Comparison of ENCODE assay signal across 10 cellular contexts in the genomic region with DNA sequence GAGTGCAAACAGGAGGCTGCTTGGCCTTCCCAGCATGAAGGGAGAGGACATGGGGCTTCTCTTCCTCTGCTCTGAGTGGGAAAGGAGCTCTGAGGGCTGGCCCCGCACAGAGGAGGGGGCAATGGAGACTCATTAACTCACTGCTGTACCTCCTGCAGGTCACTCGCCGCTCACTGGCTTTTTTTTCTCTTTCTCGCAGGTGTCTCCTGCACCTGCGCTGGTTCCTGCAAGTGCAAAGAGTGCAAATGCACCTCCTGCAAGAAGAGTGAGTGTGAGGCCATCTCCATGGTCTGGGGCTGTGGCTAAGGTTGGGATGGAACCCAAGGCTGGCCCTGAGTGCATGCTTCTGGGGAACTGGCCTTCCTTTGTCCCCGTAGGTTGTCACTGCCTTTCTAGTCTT. TPM values are rescaled to one million over a fixed set of nuclear protein-coding genes. Genes with fewer than 3 reads are reported as not detected.
A peak's percentile ranks its signal among the peaks of the same experiment; 100 is the strongest.
DNase-seq lines count a peak whose midpoint lies in the region; ATAC-seq, FAIRE-seq and TF ChIP-seq lines count a peak whose summit lies in the region.
"Had no signal": no experiment of that assay in that cellular context is flagged by ENCODE, and none has a peak within 500 bp of the region (broad histone marks: within the 10 kb centered on the region; RNA-seq: fewer than 3 reads in every experiment).

No MANE protein-coding gene starts in this region.

- H3K9me3 ChIP-seq in kidney (ENCODE audit: control insufficient read depth in 1 of 2, low read length in 2 of 2), result no peaks in the 10 kb centered on the region

- H3K4me3 Mint-ChIP-seq in T-helper 1 cell treated with Interleukin-12 subunit alpha and Interleukin-12 subunit beta and Interleukin-4 antibody, amounts not matched to agents 30 μg/mL and 1 μg/mL, for 36 hours, result peak overlapping the region; percentile 95
- H3K4me3 Mint-ChIP-seq in activated T-helper 1 cell treated with anti-CD3 and anti-CD28 coated beads, Interleukin-12 subunit alpha, Interleukin-12 subunit beta, Interleukin-2, Interleukin-4 antibody, amounts not matched to agents 30 ng/mL and 10 ng/mL and 1 ng/mL, durations not matched to agents 14 hours and 24 hours and 36 hours, result peak overlapping the region; percentile 98
- peak overlapping the region; percentile 89 for H3K4me3 Mint-ChIP-seq in stimulated activated memory B cell treated with anti-CD40 and anti-IgM and Interleukin-4, amounts not matched to agents 10 μg/mL and 1 μg/mL and 100 μg/mL, for 72 hours

- H3K9me3 Mint-ChIP-seq in T-helper 1 cell treated with Interleukin-12 subunit alpha and Interleukin-12 subunit beta and Interleukin-4 antibody, amounts not matched to agents 30 μg/mL and 1 μg/mL, for 36 hours, result no peaks in the 10 kb centered on the region
- no peaks in the 10 kb centered on the region for H3K9me3 Mint-ChIP-seq in activated T-helper 1 cell treated with anti-CD3 and anti-CD28 coated beads, Interleukin-12 subunit alpha, Interleukin-12 subunit beta, Interleukin-2, Interleukin-4 antibody, amounts not matched to agents 30 ng/mL and 10 ng/mL and 1 ng/mL, durations not matched to agents 14 hours and 24 hours and 36 hours
- H3K9me3 Mint-ChIP-seq in stimulated activated memory B cell treated with anti-CD40 and anti-IgM and Interleukin-4, amounts not matched to agents 10 μg/mL and 1 μg/mL and 100 μg/mL, for 72 hours, result no peaks in the 10 kb centered on the region

- peak overlapping the region; percentile 88 for H3K27ac Mint-ChIP-seq in T-helper 1 cell treated with Interleukin-12 subunit alpha and Interleukin-12 subunit beta and Interleukin-4 antibody, amounts not matched to agents 30 μg/mL and 1 μg/mL, for 36 hours
- H3K27ac Mint-ChIP-seq in activated T-helper 1 cell treated with anti-CD3 and anti-CD28 coated beads, Interleukin-12 subunit alpha, Interleukin-12 subunit beta, Interleukin-2, Interleukin-4 antibody, amounts not matched to agents 30 ng/mL and 10 ng/mL and 1 ng/mL, durations not matched to agents 14 hours and 24 hours and 36 hours, result no peak overlapping the region
- H3K27ac Mint-ChIP-seq in stimulated activated memory B cell treated with anti-CD40 and anti-IgM and Interleukin-4, amounts not matched to agents 10 μg/mL and 1 μg/mL and 100 μg/mL, for 72 hours, result no peak overlapping the region

- H3K36me3 ChIP-seq in kidney (ENCODE audit: control insufficient read depth in 1 of 2, insufficient read depth in 2 of 2, low read length in 2 of 2), result no peaks in the 10 kb centered on the region

- DNase-seq in T-helper 1 cell (no peak), kidney (no peak), EL (no peak), T1000 (lab: John Stamatoyannopoulos, UW) (no peak)
- no peak for DNase-seq in activated T-helper 1 cell treated with anti-CD3 and anti-CD28 coated beads, Interleukin-12 subunit alpha, Interleukin-12 subunit beta, Interleukin-2, Interleukin-4 antibody, amounts not matched to agents 30 ng/mL and 10 ng/mL and 1 ng/mL, durations not matched to agents 14 hours and 24 hours and 36 hours (ENCODE audit: low spot score)

- peak overlapping the region; percentile 64 to 66 for H3K9ac ChIP-seq in kidney (ENCODE audit: low read length in 2 of 2)

- H3K27ac ChIP-seq in kidney (ENCODE audit: low read depth in 2 of 2, low read length in 2 of 2), result peak overlapping the region in 1 of 2 donors; percentile 47

- H3K4me1 Mint-ChIP-seq in T-helper 1 cell treated with Interleukin-12 subunit alpha and Interleukin-12 subunit beta and Interleukin-4 antibody, amounts not matched to agents 30 μg/mL and 1 μg/mL, for 36 hours (ENCODE audit: low read depth), result peaks cover 22% of the 10 kb centered on the region
- H3K4me1 Mint-ChIP-seq in activated T-helper 1 cell treated with anti-CD3 and anti-CD28 coated beads, Interleukin-12 subunit alpha, Interleukin-12 subunit beta, Interleukin-2, Interleukin-4 antibody, amounts not matched to agents 30 ng/mL and 10 ng/mL and 1 ng/mL, durations not matched to agents 14 hours and 24 hours and 36 hours (ENCODE audit: low read depth), result peaks cover 31% of the 10 kb centered on the region
- peaks cover 35% of the 10 kb centered on the region for H3K4me1 Mint-ChIP-seq in stimulated activated memory B cell treated with anti-CD40 and anti-IgM and Interleukin-4, amounts not matched to agents 10 μg/mL and 1 μg/mL and 100 μg/mL, for 72 hours

- FAIRE-seq in kidney (lab: Jason Lieb, UNC), result no peak

- H3K36me3 Mint-ChIP-seq in T-helper 1 cell treated with Interleukin-12 subunit alpha and Interleukin-12 subunit beta and Interleukin-4 antibody, amounts not matched to agents 30 μg/mL and 1 μg/mL, for 36 hours (ENCODE audit: low read depth), result peaks cover 7% of the 10 kb centered on the region
- peaks cover 5% of the 10 kb centered on the region for H3K36me3 Mint-ChIP-seq in activated T-helper 1 cell treated with anti-CD3 and anti-CD28 coated beads, Interleukin-12 subunit alpha, Interleukin-12 subunit beta, Interleukin-2, Interleukin-4 antibody, amounts not matched to agents 30 ng/mL and 10 ng/mL and 1 ng/mL, durations not matched to agents 14 hours and 24 hours and 36 hours (ENCODE audit: low read depth)
- H3K36me3 Mint-ChIP-seq in stimulated activated memory B cell treated with anti-CD40 and anti-IgM and Interleukin-4, amounts not matched to agents 10 μg/mL and 1 μg/mL and 100 μg/mL, for 72 hours, result no peaks in the 10 kb centered on the region

- no peak for TF ChIP-seq CTCF in kidney (IDR thresholded peaks at IDR 0.05; ENCODE audit: borderline replicate concordance, extremely low read depth, insufficient read depth)

- peak overlapping the region; percentile 87 to 97 for H3K4me3 ChIP-seq in kidney (ENCODE audit: low read length in 2 of 2)

- H3K27me3 Mint-ChIP-seq in T-helper 1 cell treated with Interleukin-12 subunit alpha and Interleukin-12 subunit beta and Interleukin-4 antibody, amounts not matched to agents 30 μg/mL and 1 μg/mL, for 36 hours (ENCODE audit: low read depth), result peaks cover 26% of the 10 kb centered on the region
- H3K27me3 Mint-ChIP-seq in activated T-helper 1 cell treated with anti-CD3 and anti-CD28 coated beads, Interleukin-12 subunit alpha, Interleukin-12 subunit beta, Interleukin-2, Interleukin-4 antibody, amounts not matched to agents 30 ng/mL and 10 ng/mL and 1 ng/mL, durations not matched to agents 14 hours and 24 hours and 36 hours (ENCODE audit: insufficient read depth), result peaks cover 20% of the 10 kb centered on the region
- H3K27me3 Mint-ChIP-seq in stimulated activated memory B cell treated with anti-CD40 and anti-IgM and Interleukin-4, amounts not matched to agents 10 μg/mL and 1 μg/mL and 100 μg/mL, for 72 hours, result peaks cover 21% of the 10 kb centered on the region

- no peak for ATAC-seq in stimulated activated memory B cell treated with anti-CD40 and anti-IgM and Interleukin-4, amounts not matched to agents 10 μg/mL and 1 μg/mL and 100 μg/mL, for 72 hours
- ATAC-seq in HG03108 (IDR thresholded peaks at IDR 0.05; ENCODE audit: unreplicated experiment), result no peak

- intact Hi-C loops in activated T-helper 1 cell treated with anti-CD3 and anti-CD28 coated beads, Interleukin-12 subunit alpha, Interleukin-12 subunit beta, Interleukin-2, Interleukin-4 antibody, amounts not matched to agents 30 ng/mL and 10 ng/mL and 1 ng/mL, durations not matched to agents 14 hours and 24 hours and 36 hours (cut with micrococcal nuclease), result no loop called here
- intact Hi-C loops in kidney (cut with DNase I), result no loop called here

- H3K4me1 ChIP-seq in kidney (ENCODE audit: control insufficient read depth in 1 of 2, insufficient read depth in 1 of 2, low read depth in 1 of 2, low read length in 2 of 2), result peaks cover 5 to 9% of the 10 kb centered on the region in 2 donors

RNA-seq across cellular contexts. Expression of a gene that starts 0.7 kb away (rescaled TPM):
- total RNA-seq in activated T-helper 1 cell treated with anti-CD3 and anti-CD28 coated beads, Interleukin-12 subunit alpha, Interleukin-12 subunit beta, Interleukin-2, Interleukin-4 antibody, amounts not matched to agents 30 ng/mL and 10 ng/mL and 1 ng/mL, durations not matched to agents 14 hours and 24 hours and 36 hours, result 4.3 and 5.2 TPM in 2 replicates
- total RNA-seq in kidney, result 53.3 TPM
- 312 TPM for polyA plus RNA-seq in kidney (ENCODE audit: insufficient read depth, low read depth, low replicate concordance)

RNA-seq across cellular contexts. Expression of a gene that starts 6.8 kb away (rescaled TPM):
- total RNA-seq in activated T-helper 1 cell treated with anti-CD3 and anti-CD28 coated beads, Interleukin-12 subunit alpha, Interleukin-12 subunit beta, Interleukin-2, Interleukin-4 antibody, amounts not matched to agents 30 ng/mL and 10 ng/mL and 1 ng/mL, durations not matched to agents 14 hours and 24 hours and 36 hours, result not detected in 2 replicates
- not detected for total RNA-seq in kidney
- polyA plus RNA-seq in kidney (ENCODE audit: insufficient read depth, low read depth, low replicate concordance), result not detected
- total RNA-seq: lung microvascular endothelial cell had no signal
- polyA plus RNA-seq: AG04450 had no signal

RNA-seq across cellular contexts. Expression of a gene that starts 9.4 kb away (rescaled TPM):
- 28.5 and 29.1 TPM in 2 replicates for total RNA-seq in activated T-helper 1 cell treated with anti-CD3 and anti-CD28 coated beads, Interleukin-12 subunit alpha, Interleukin-12 subunit beta, Interleukin-2, Interleukin-4 antibody, amounts not matched to agents 30 ng/mL and 10 ng/mL and 1 ng/mL, durations not matched to agents 14 hours and 24 hours and 36 hours
- total RNA-seq in kidney, result 33.6 TPM
- polyA plus RNA-seq in kidney (ENCODE audit: insufficient read depth, low read depth, low replicate concordance), result 2,564 TPM
- total RNA-seq: lung microvascular endothelial cell had no signal
- polyA plus RNA-seq: AG04450 had no signal

RNA-seq across cellular contexts. Expression of a gene that starts 11.1 kb away (rescaled TPM):
- total RNA-seq in activated T-helper 1 cell treated with anti-CD3 and anti-CD28 coated beads, Interleukin-12 subunit alpha, Interleukin-12 subunit beta, Interleukin-2, Interleukin-4 antibody, amounts not matched to agents 30 ng/mL and 10 ng/mL and 1 ng/mL, durations not matched to agents 14 hours and 24 hours and 36 hours, result 1.4 TPM in 1 of 2 replicates, not detected in the other
- total RNA-seq in kidney, result 4.4 TPM
- polyA plus RNA-seq in kidney (ENCODE audit: insufficient read depth, low read depth, low replicate concordance), result 606 TPM
- total RNA-seq: lung microvascular endothelial cell had no signal
- polyA plus RNA-seq: AG04450 had no signal

RNA-seq across cellular contexts. Expression of a gene that starts 20.0 kb away (rescaled TPM):
- total RNA-seq in activated T-helper 1 cell treated with anti-CD3 and anti-CD28 coated beads, Interleukin-12 subunit alpha, Interleukin-12 subunit beta, Interleukin-2, Interleukin-4 antibody, amounts not matched to agents 30 ng/mL and 10 ng/mL and 1 ng/mL, durations not matched to agents 14 hours and 24 hours and 36 hours, result 0.60 and 4.1 TPM in 2 replicates
- total RNA-seq in kidney, result 19.8 TPM
- polyA plus RNA-seq in kidney (ENCODE audit: insufficient read depth, low read depth, low replicate concordance), result 3.1 TPM
